ENCODE assay signal across 8 cellular contexts in genomic region chr19:41265376-41266153, GRCh38. TPM values are rescaled to one million over a fixed set of nuclear protein-coding genes. Genes with fewer than 3 reads are reported as not detected.
DNase-seq lines count a peak whose midpoint lies in the region; ATAC-seq and TF ChIP-seq lines count a peak whose summit lies in the region.

No MANE protein-coding gene starts in this region.

- H3K4me1 Mint-ChIP-seq in neural crest cell = peaks cover 39% of the 10 kb centered on the region

- no peaks in the 10 kb centered on the region for H3K9me3 Mint-ChIP-seq in neural crest cell

- no peaks in the 10 kb centered on the region for H3K27me3 ChIP-seq in right atrium auricular region

- DNase-seq in right atrium auricular region (ENCODE audit: low spot score) = no peak
- DNase-seq in Right ventricle myocardium inferior (ENCODE audit: missing footprints) = no peak
- no peak for DNase-seq in epithelial cell of prostate (ENCODE audit: low read depth, low spot score)
- peak; percentile 2 for DNase-seq in neural crest cell (ENCODE audit: low read depth, low spot score)
- DNase-seq in mesenteric fat pad (ENCODE audit: low spot score) = no peak

- no peaks in the 10 kb centered on the region for H3K9me3 ChIP-seq in right atrium auricular region

- peaks cover 31% of the 10 kb centered on the region for H3K36me3 ChIP-seq in right atrium auricular region

- ATAC-seq in Right ventricle myocardium inferior (no peak), GM21423 (IDR thresholded peaks at IDR 0.05; ENCODE audit: unreplicated experiment) (no peak), GM21737 (IDR thresholded peaks at IDR 0.05; ENCODE audit: unreplicated experiment) (no peak)

- H3K27ac ChIP-seq in right atrium auricular region (peak overlapping the region; percentile 98 to 100), VCaP (peak overlapping the region; percentile 100), epithelial cell of prostate (peak overlapping the region; percentile 93)

- peaks cover 3% of the 10 kb centered on the region for H3K27me3 Mint-ChIP-seq in neural crest cell (ENCODE audit: low read depth)

- H3K36me3 Mint-ChIP-seq in neural crest cell (ENCODE audit: low read depth) = peaks cover 3% of the 10 kb centered on the region

- H3K27ac Mint-ChIP-seq in neural crest cell (ENCODE audit: unreplicated experiment) = peak overlapping the region; percentile 99

- peaks cover 0 to 36% of the 10 kb centered on the region in 2 donors for H3K4me1 ChIP-seq in right atrium auricular region

- H3K4me3 Mint-ChIP-seq in neural crest cell = peak overlapping the region; percentile 96

- intact Hi-C loops in Right ventricle myocardium inferior (cut with DNase I) = no loop called here

- peak overlapping the region; percentile 86 to 94 for H3K4me3 ChIP-seq in right atrium auricular region

- TF ChIP-seq CTCF in right atrium auricular region (IDR thresholded peaks at IDR 0.05) (no peak), VCaP (conservative IDR thresholded peaks at IDR 0.05) (no peak), neural crest cell (conservative IDR thresholded peaks at IDR 0.05) (no peak)

RNA-seq across cellular contexts. Expression of gene HNRNPUL1, which starts 1.4 kb away (rescaled TPM):
- total RNA-seq in right atrium auricular region = 100 to 1,000 TPM in 1 of 2 donors, 10 to 100 TPM in 1; 88.8 to 109 TPM
- total RNA-seq in Right ventricle myocardium inferior = 110 TPM
- total RNA-seq in neural crest cell = 306 and 320 TPM in 2 replicates
- total RNA-seq in mesenteric fat pad = 143 TPM

RNA-seq across cellular contexts. Expression of gene CCDC97, which starts 44.4 kb away (rescaled TPM):
- 10 to 100 TPM in 1 of 2 donors, 1 to 10 TPM in 1; 8.1 to 16.2 TPM for total RNA-seq in right atrium auricular region
- 14.6 TPM for total RNA-seq in Right ventricle myocardium inferior
- 47.3 and 48.5 TPM in 2 replicates for total RNA-seq in neural crest cell
- total RNA-seq in mesenteric fat pad = 20.5 TPM

RNA-seq across cellular contexts. Expression of gene AXL, which starts 46.5 kb away (rescaled TPM):
- total RNA-seq in right atrium auricular region = 10 to 100 TPM; 27.3 to 81.4 TPM
- 19.8 TPM for total RNA-seq in Right ventricle myocardium inferior
- total RNA-seq in neural crest cell = 6.4 and 6.8 TPM in 2 replicates
- total RNA-seq in mesenteric fat pad = 61.1 TPM
